Comparison of ENCODE assay signal across 10 cellular contexts in the genomic region with DNA sequence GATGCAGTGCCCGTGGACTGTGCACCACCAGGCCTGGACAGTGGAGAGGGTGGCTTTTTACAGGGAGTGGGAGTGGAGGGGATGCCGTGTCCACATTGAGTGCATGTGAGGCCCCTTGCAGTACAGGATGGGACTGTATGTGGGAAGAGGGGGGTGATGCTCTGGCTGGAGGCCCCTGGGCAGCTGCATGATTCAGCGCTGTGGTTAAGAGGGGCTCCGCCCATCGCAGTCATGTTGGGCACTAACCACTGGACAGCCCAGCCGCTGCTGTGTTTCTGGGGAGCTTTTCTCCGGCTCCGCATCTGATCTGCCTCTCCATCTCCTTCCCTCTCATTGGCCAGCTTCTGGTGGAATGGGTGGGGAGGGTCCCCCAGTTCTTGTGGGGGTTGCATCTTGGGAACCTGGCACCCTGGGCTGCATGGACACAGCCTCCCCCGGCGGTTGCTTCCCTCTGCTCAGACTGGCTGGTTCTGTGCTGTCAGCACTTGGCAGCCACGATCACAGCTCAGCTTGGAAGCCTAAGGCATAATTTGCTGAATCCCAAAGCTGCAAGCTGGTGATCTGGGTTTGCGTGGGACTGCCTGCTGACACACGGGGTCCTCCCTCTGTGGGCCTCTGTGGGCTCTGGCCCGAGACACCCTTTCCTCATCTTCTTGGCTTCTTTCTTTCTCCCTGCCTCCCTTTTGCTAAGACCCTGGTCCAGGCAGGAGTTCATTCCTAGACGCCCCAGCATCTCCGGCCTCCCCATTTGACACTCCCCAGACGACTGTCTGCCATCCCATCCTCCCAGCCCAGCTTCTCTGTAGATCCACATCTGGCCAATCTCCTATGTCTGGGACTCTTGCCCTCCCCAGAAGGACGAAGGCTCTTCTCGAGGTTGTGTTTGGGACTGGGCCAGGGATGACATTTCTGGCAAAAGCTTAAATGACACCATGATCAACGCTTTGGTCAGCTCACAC.
DNase-seq lines count a peak whose midpoint lies in the region; ATAC-seq and TF ChIP-seq lines count a peak whose summit lies in the region.
"Had no signal": no experiment of that assay in that cellular context is flagged by ENCODE, and none has a peak within 500 bp of the region (broad histone marks: within the 10 kb centered on the region; RNA-seq: fewer than 3 reads in every experiment).

No MANE protein-coding gene starts in this region.

- H3K4me2 ChIP-seq in fibroblast of lung (ENCODE audit: extremely low read depth, insufficient read depth, low read length) = peak overlapping the region; percentile 61
- peak overlapping the region; percentile 79 for H3K4me2 ChIP-seq in osteoblast (ENCODE audit: insufficient read depth, low read length)

- no TSS peak for BruUV-seq in Caco-2 (replicated peaks; lab: Mats Ljungman, UMichigan)

- H3K4me1 ChIP-seq in Caco-2 (peaks cover 67% of the 10 kb centered on the region), fibroblast of lung (ENCODE audit: control insufficient read depth, extremely low read depth, insufficient read depth, low read length) (peaks cover 21% of the 10 kb centered on the region), osteoblast (ENCODE audit: insufficient read depth, low read length) (peaks cover 51% of the 10 kb centered on the region)

- no peaks in the 10 kb centered on the region for H4K20me1 ChIP-seq in fibroblast of lung (ENCODE audit: control insufficient read depth, extremely low read depth, insufficient read depth, low read length)
- no peaks in the 10 kb centered on the region for H4K20me1 ChIP-seq in osteoblast (ENCODE audit: insufficient read depth, low read length)

- H3K9ac ChIP-seq in fibroblast of lung (ENCODE audit: insufficient read depth, low read length) = no peak overlapping the region

- no peaks in the 10 kb centered on the region for H3K79me2 ChIP-seq in fibroblast of lung (ENCODE audit: control insufficient read depth, insufficient read depth, low read length)
- H3K79me2 ChIP-seq in osteoblast (ENCODE audit: insufficient read depth, low read length) = peaks cover 12% of the 10 kb centered on the region

- no peak overlapping the region for H3K4me3 Mint-ChIP-seq in Caco-2 (ENCODE audit: unreplicated experiment)

- DNase-seq in Caco-2 = no peak
- peak; percentile 74 for DNase-seq in OCI-M1 (lab: John Stamatoyannopoulos, UW)
- DNase-seq in fibroblast of lung (ENCODE audit: low read depth in 2 of 2) = peak; percentile 82 to 86
- DNase-seq in osteoblast (ENCODE audit: insufficient read length, low spot score, missing footprints) = peak; percentile 98
- DNase-seq in caudate nucleus (lab: John Stamatoyannopoulos, UW) = no peak
- DNase-seq: NCI-H524 had no signal

- H3K36me3 ChIP-seq in Caco-2 (ENCODE audit: control insufficient read depth, insufficient read depth, low read length) = peaks cover 16% of the 10 kb centered on the region
- no peaks in the 10 kb centered on the region for H3K36me3 ChIP-seq in fibroblast of lung (ENCODE audit: control insufficient read depth, insufficient read depth, low read length)
- no peaks in the 10 kb centered on the region for H3K36me3 ChIP-seq in osteoblast (ENCODE audit: insufficient read depth, low read length)
- H3K36me3 ChIP-seq: tibial nerve had no signal

- H3K27ac ChIP-seq in fibroblast of lung (ENCODE audit: insufficient read depth, low read length) = peak overlapping the region; percentile 56
- H3K27ac ChIP-seq in osteoblast (ENCODE audit: low read depth, low read length) = peak overlapping the region; percentile 96
- no peak overlapping the region for H3K27ac ChIP-seq in caudate nucleus (ENCODE audit: low read depth, low read length)

- peak overlapping the region; percentile 54 for H3K27ac Mint-ChIP-seq in Caco-2 (ENCODE audit: unreplicated experiment)

- H2AFZ ChIP-seq in fibroblast of lung (ENCODE audit: low read length) = no peak overlapping the region
- peak overlapping the region; percentile 75 for H2AFZ ChIP-seq in osteoblast (ENCODE audit: low read length)

- no peaks in the 10 kb centered on the region for H3K9me3 Mint-ChIP-seq in Caco-2 (ENCODE audit: unreplicated experiment)

- no peaks in the 10 kb centered on the region for H3K27me3 Mint-ChIP-seq in Caco-2 (ENCODE audit: insufficient read depth, unreplicated experiment)

- intact Hi-C loops in Caco-2 (cut with micrococcal nuclease; ENCODE audit: unreplicated experiment) = no loop called here

- CTCF ChIA-PET in Caco-2 (lab: Charles Lee) = no interaction called here

- peaks cover 76% of the 10 kb centered on the region for H3K36me3 Mint-ChIP-seq in Caco-2 (ENCODE audit: insufficient read depth, unreplicated experiment)

- H3K27me3 ChIP-seq in Caco-2 (replicated peaks; ENCODE audit: control insufficient read depth, insufficient read depth, low read length) = no peaks in the 10 kb centered on the region
- no peaks in the 10 kb centered on the region for H3K27me3 ChIP-seq in fibroblast of lung (ENCODE audit: control insufficient read depth, insufficient read depth, low read length)
- no peaks in the 10 kb centered on the region for H3K27me3 ChIP-seq in osteoblast (ENCODE audit: insufficient read depth, low read length)
- H3K27me3 ChIP-seq: tibial nerve had no signal

- peaks cover 72% of the 10 kb centered on the region for H3K4me1 Mint-ChIP-seq in Caco-2 (ENCODE audit: low read depth, unreplicated experiment)

- H3K9me3 ChIP-seq in Caco-2 = no peaks in the 10 kb centered on the region
- H3K9me3 ChIP-seq in fibroblast of lung (ENCODE audit: control insufficient read depth, insufficient read depth, low read depth, low read length) = no peaks in the 10 kb centered on the region
- no peaks in the 10 kb centered on the region for H3K9me3 ChIP-seq in osteoblast (ENCODE audit: low read depth, low read length)
- H3K9me3 ChIP-seq: tibial nerve had no signal

- POLR2A ChIA-PET in Caco-2 (lab: Charles Lee) = no interaction called here

- no peak for ATAC-seq in GM18517 (IDR thresholded peaks at IDR 0.05; ENCODE audit: unreplicated experiment)
- ATAC-seq in GM21576 (IDR thresholded peaks at IDR 0.05; ENCODE audit: unreplicated experiment) = no peak
- no peak for ATAC-seq in HG02885 (IDR thresholded peaks at IDR 0.05; ENCODE audit: poor library complexity, unreplicated experiment)

- TF ChIP-seq CTCF in Caco-2 (IDR thresholded peaks at IDR 0.05; ENCODE audit: insufficient read depth in 1 of 2, low read depth in 1 of 2, low read length in 1 of 2, severe bottlenecking in 1 of 2, unreplicated experiment in 1 of 2) = no peak
- TF ChIP-seq CTCF in fibroblast of lung (conservative IDR thresholded peaks at IDR 0.05 in 1 of 2, IDR thresholded peaks at IDR 0.05 in 1 of 2; ENCODE audit: low read depth in 1 of 2, low read length in 2 of 2) = no peak
- TF ChIP-seq CTCF in osteoblast (IDR thresholded peaks at IDR 0.05; ENCODE audit: extremely low read depth, low read depth, low read length) = no peak

- H3K4me3 ChIP-seq in Caco-2 (ENCODE audit: low read depth, low read length) (no peak overlapping the region), fibroblast of lung (replicated peaks in 1 of 4; ENCODE audit: control extremely low read depth in 1 of 4, insufficient read depth in 1 of 4, low read depth in 3 of 4, low read length in 4 of 4) (no peak overlapping the region), osteoblast (ENCODE audit: insufficient read depth, low read length) (peak overlapping the region; percentile 59)
- H3K4me3 ChIP-seq: tibial nerve had no signal

Comparison
In these comparisons a context has a peak if more than half of its experiments do, and no peak if none do; other contexts are left out.
1. DNase-seq: peak in OCI-M1 (single experiment), fibroblast of lung (2 of 2) and osteoblast (single experiment); none in Caco-2 (0 of 2) and caudate nucleus (0 of 61).